In the genomic region with DNA sequence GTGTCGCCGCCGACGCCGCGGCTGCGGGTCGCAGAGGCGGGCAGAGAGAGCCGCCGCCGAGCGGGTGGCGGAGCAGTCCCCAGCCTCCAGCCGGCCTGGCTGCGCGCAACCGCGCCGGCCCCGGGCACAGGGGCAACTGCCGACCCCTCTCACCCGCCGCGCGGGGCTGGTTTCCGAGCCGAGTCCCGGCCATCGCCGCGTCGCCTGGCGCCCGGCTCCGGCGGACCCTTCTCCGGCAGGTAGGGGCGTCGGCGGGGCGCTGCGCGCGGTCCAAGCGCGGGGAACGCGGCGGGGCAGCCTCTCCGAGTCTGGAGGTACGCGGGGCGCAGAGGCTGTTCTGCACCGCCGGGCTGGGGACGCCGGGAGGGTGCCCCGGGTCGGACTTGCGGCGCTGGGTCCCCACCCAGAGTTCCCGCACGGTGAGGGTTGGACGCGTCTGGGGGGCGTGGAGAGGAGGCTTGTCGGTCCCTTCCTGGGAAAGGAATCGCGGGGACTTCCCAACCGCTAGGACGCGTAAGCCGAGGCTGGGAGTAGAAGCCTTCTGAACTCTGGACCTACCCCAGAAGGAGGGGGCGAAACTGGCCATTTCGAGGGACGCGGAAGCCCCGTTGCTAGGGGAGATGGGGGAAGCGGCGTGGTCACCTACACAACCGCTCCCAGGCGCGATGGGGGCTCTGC, we compare ENCODE assay signal across 10 cellular contexts.
DNase-seq lines count a peak whose midpoint lies in the region; ATAC-seq, FAIRE-seq and TF ChIP-seq lines count a peak whose summit lies in the region.
"Had no signal": no experiment of that assay in that cellular context is flagged by ENCODE, and none has a peak within 500 bp of the region (broad histone marks: within the 10 kb centered on the region; RNA-seq: fewer than 3 reads in every experiment).

No MANE protein-coding gene starts in this region.

- H3K9me3 ChIP-seq in HepG2 (ENCODE audit: low read length): no peaks in the 10 kb centered on the region
- H3K9me3 ChIP-seq in upper lobe of left lung: no peaks in the 10 kb centered on the region

- no peak overlapping the region for H3K9ac ChIP-seq in HepG2 (ENCODE audit: insufficient read depth, low read depth, low read length)

- H3K27ac Mint-ChIP-seq in activated naive CD4-positive, alpha-beta T cell treated with anti-CD3 and anti-CD28 coated beads for 36 hours: no peak overlapping the region
- H3K27ac Mint-ChIP-seq in T-helper 2 cell treated with Interferon-gamma antibody and Interleukin-4, amounts not matched to agents 5 μg/mL and 100 μg/mL, for 36 hours: no peak overlapping the region

- POLR2A ChIA-PET in HepG2 (lab: Yijun Ruan, JAX): no interaction called here

- H3K4me3 Mint-ChIP-seq in activated naive CD4-positive, alpha-beta T cell treated with anti-CD3 and anti-CD28 coated beads for 36 hours: peak overlapping the region; percentile 71
- no peak overlapping the region for H3K4me3 Mint-ChIP-seq in T-helper 2 cell treated with Interferon-gamma antibody and Interleukin-4, amounts not matched to agents 5 μg/mL and 100 μg/mL, for 36 hours

- 23% methylated on average over 8 of the region's 84 CpGs for WGBS in HepG2 (ENCODE audit: low lambda C conversion rate)
- 2% methylated on average over 7 to 35 of the region's 84 CpGs for WGBS in upper lobe of left lung, 2 donors

- H3K36me3 ChIP-seq in HepG2 (replicated peaks in 1 of 2; ENCODE audit: control insufficient read depth in 1 of 2, insufficient read depth in 2 of 2, low read length in 2 of 2) (no peaks in the 10 kb centered on the region), upper lobe of left lung (no peaks in the 10 kb centered on the region)

- no peak overlapping the region for H2AFZ ChIP-seq in HepG2 (ENCODE audit: low read length)

- FAIRE-seq in HepG2 (lab: Jason Lieb, UNC): no peak

- in situ Hi-C loops in HepG2 (cut with HindIII; ENCODE audit: extremely low pct_ligation_motif_present, low pct_unique_long_range_greater_than_20kb): no loop called here

- no peaks in the 10 kb centered on the region for H4K20me1 ChIP-seq in HepG2 (ENCODE audit: insufficient read depth, low read length)

- no peaks in the 10 kb centered on the region for H3K4me1 ChIP-seq in HepG2 (ENCODE audit: insufficient read depth, low read length)
- H3K4me1 ChIP-seq in upper lobe of left lung: peaks cover 0 to 16% (median 9%) of the 10 kb centered on the region in 4 donors

- H3K4me2 ChIP-seq in HepG2 (ENCODE audit: low read depth, low read length): no peak overlapping the region

- DNase-seq in activated naive CD4-positive, alpha-beta T cell treated with anti-CD3 and anti-CD28 coated beads for 36 hours: no peak
- no peak for DNase-seq in activated naive CD4-positive, alpha-beta T cell treated with anti-CD3 and anti-CD28 coated beads, Interleukin-2, amount 50 U/mL, for 16 hours
- DNase-seq in astrocyte of the hippocampus (ENCODE audit: low read depth, low spot score) (peak; percentile 71), HepG2 (ENCODE audit: low spot score) (no peak), upper lobe of left lung (peak in 1 of 2 donors; percentile 84), AG08395 (ENCODE audit: low spot score) (no peak)
- DNase-seq in T-helper 2 cell treated with Interferon-gamma antibody and Interleukin-4, amounts not matched to agents 5 μg/mL and 100 μg/mL, for 36 hours (ENCODE audit: low spot score): no peak
- DNase-seq: hypothalamus, PC-3 had no signal

- peaks cover 2% of the 10 kb centered on the region for H3K36me3 Mint-ChIP-seq in activated naive CD4-positive, alpha-beta T cell treated with anti-CD3 and anti-CD28 coated beads for 36 hours (ENCODE audit: low read depth)
- H3K36me3 Mint-ChIP-seq in T-helper 2 cell treated with Interferon-gamma antibody and Interleukin-4, amounts not matched to agents 5 μg/mL and 100 μg/mL, for 36 hours (ENCODE audit: low read depth): no peaks in the 10 kb centered on the region

- H3K4me1 Mint-ChIP-seq in activated naive CD4-positive, alpha-beta T cell treated with anti-CD3 and anti-CD28 coated beads for 36 hours (ENCODE audit: low read depth): peaks cover 13% of the 10 kb centered on the region
- H3K4me1 Mint-ChIP-seq in T-helper 2 cell treated with Interferon-gamma antibody and Interleukin-4, amounts not matched to agents 5 μg/mL and 100 μg/mL, for 36 hours (ENCODE audit: low read depth): no peaks in the 10 kb centered on the region

- no peak overlapping the region for H3K27ac ChIP-seq in HepG2 (ENCODE audit: extremely low read length, insufficient read depth, low read length)
- no peak overlapping the region for H3K27ac ChIP-seq in upper lobe of left lung

- H3K27me3 ChIP-seq in HepG2 (ENCODE audit: control insufficient read depth in 1 of 2, insufficient read depth in 2 of 2, low read length in 2 of 2) (peaks cover 0 to 18% of the 10 kb centered on the region in 2 experiments; a peak in 2 of 5 replicates), upper lobe of left lung (peaks cover 0 to 13% (median 4%) of the 10 kb centered on the region in 4 donors)

- TF ChIP-seq CTCF in HepG2 (CRISPR knock-in tag; IDR thresholded peaks at IDR 0.05) (no peak), upper lobe of left lung (IDR thresholded peaks at IDR 0.05) (no peak)

- H3K79me2 ChIP-seq in HepG2 (ENCODE audit: insufficient read depth, low read length): no peaks in the 10 kb centered on the region

- no peaks in the 10 kb centered on the region for H3K9me3 Mint-ChIP-seq in activated naive CD4-positive, alpha-beta T cell treated with anti-CD3 and anti-CD28 coated beads for 36 hours
- H3K9me3 Mint-ChIP-seq in T-helper 2 cell treated with Interferon-gamma antibody and Interleukin-4, amounts not matched to agents 5 μg/mL and 100 μg/mL, for 36 hours: no peaks in the 10 kb centered on the region

- H3K4me3 ChIP-seq in HepG2 (replicated peaks in 1 of 3; ENCODE audit: insufficient read depth in 1 of 3, low read depth in 2 of 3, low read length in 3 of 3) (no peak overlapping the region; a peak in 1 of 6 replicates), upper lobe of left lung (peak overlapping the region in 3 of 4 donors; percentile 42 to 46 (median 45))

- peaks cover 40% of the 10 kb centered on the region for H3K27me3 Mint-ChIP-seq in activated naive CD4-positive, alpha-beta T cell treated with anti-CD3 and anti-CD28 coated beads for 36 hours (ENCODE audit: low read depth)
- H3K27me3 Mint-ChIP-seq in T-helper 2 cell treated with Interferon-gamma antibody and Interleukin-4, amounts not matched to agents 5 μg/mL and 100 μg/mL, for 36 hours (ENCODE audit: low read depth): peaks cover 38% of the 10 kb centered on the region

- intact Hi-C loops in activated naive CD4-positive, alpha-beta T cell treated with anti-CD3 and anti-CD28 coated beads for 36 hours (cut with micrococcal nuclease): no loop called here
- intact Hi-C loops in HepG2 (cut with micrococcal nuclease; ENCODE audit: unreplicated experiment): no loop called here

- TF ChIP-seq RAD21 in HepG2 (CRISPR knock-in tag; IDR thresholded peaks at IDR 0.05): no peak

- TF ChIP-seq EP300 in HepG2 (IDR thresholded peaks at IDR 0.05; ENCODE audit: low read depth in 2 of 2, low read length in 2 of 2) (no peak), HepG2 (CRISPR knock-in tag; IDR thresholded peaks at IDR 0.05; ENCODE audit: borderline replicate concordance) (no peak), upper lobe of left lung (IDR thresholded peaks at IDR 0.05) (no peak)

- TF ChIP-seq POLR2A in HepG2 (IDR thresholded peaks at IDR 0.05; ENCODE audit: insufficient read depth in 1 of 2, low read depth in 2 of 2, low read length in 2 of 2) (no peak), upper lobe of left lung (IDR thresholded peaks at IDR 0.05) (no peak)

- no TSS peak for BruUV-seq in HepG2 (replicated peaks; lab: Mats Ljungman, UMichigan)

- CTCF ChIA-PET in activated naive CD4-positive, alpha-beta T cell treated with anti-CD3 and anti-CD28 coated beads for 36 hours (lab: Charles Lee): interaction anchor here (0.5 to 1.6 kb wide), 2 partner anchors 9 to 12 kb away, joined by 3 to 4 read pairs; no protein-coding TSS in a partner anchor
- CTCF ChIA-PET in HepG2 (lab: Yijun Ruan, JAX; ENCODE audit: low intra/inter-chr PET ratio, low total read pairs): no interaction called here

- ATAC-seq in HepG2 (peak; percentile 53), upper lobe of left lung (ENCODE audit: low FRiP score in 2 of 2) (peak in 1 of 2 donors; percentile 34), GM19455 (IDR thresholded peaks at IDR 0.05; ENCODE audit: unreplicated experiment) (no peak)
- ATAC-seq: PC-3 had no signal

TF ChIP-seq in HepG2, 621 proteins besides CTCF, POLR2A, EP300 and RAD21:
- TF ChIP-seq FUBP1 (CRISPR knock-in tag; IDR thresholded peaks at IDR 0.05; ENCODE audit: borderline replicate concordance) (no peak), PHB2 (IDR thresholded peaks at IDR 0.05; ENCODE audit: partially characterized antibody) (no peak), REL (CRISPR knock-in tag; conservative IDR thresholded peaks at IDR 0.05) (no peak), ZNF496 (CRISPR knock-in tag; IDR thresholded peaks at IDR 0.05; ENCODE audit: insufficient replicate concordance) (no peak), ZNF569 (CRISPR knock-in tag; IDR thresholded peaks at IDR 0.05; ENCODE audit: borderline replicate concordance) (no peak), MBNL3 (CRISPR knock-in tag; conservative IDR thresholded peaks at IDR 0.05) (no peak)

Comparison
In these comparisons a context has a peak if more than half of its experiments do, and no peak if none do; other contexts are left out.
1. H3K4me3 ChIP-seq: peak in upper lobe of left lung (3 of 4); none in HepG2 (0 of 3).